1 cellular context compared by ENCODE assay signal in genomic region chr4:37603070-37603468, GRCh38.
A peak's percentile ranks its signal among the peaks of the same experiment; 100 is the strongest.
TF ChIP-seq lines count a peak whose summit lies in the region.

No MANE protein-coding gene starts in this region.

TF ChIP-seq in HepG2, 621 proteins besides CTCF, POLR2A, EP300 and RAD21 (continued from another document and continues in another):
- TF ChIP-seq SNAPC4 (CRISPR knock-in tag; IDR thresholded peaks at IDR 0.05) (no peak), RBFOX2 (IDR thresholded peaks at IDR 0.05; ENCODE audit: low read depth, low read length) (no peak), GMEB1 (CRISPR knock-in tag; IDR thresholded peaks at IDR 0.05; ENCODE audit: borderline replicate concordance) (0 out of 2 replicates have a peak, but pooled peaks have one; percentile 29), ZZZ3 (CRISPR knock-in tag; IDR thresholded peaks at IDR 0.05; ENCODE audit: borderline replicate concordance) (no peak), FOXA3 (CRISPR knock-in tag; IDR thresholded peaks at IDR 0.05) (no peak), KDM2A (CRISPR knock-in tag; IDR thresholded peaks at IDR 0.05; ENCODE audit: borderline replicate concordance, low read depth) (peak; percentile 57; the same call in 1 of the 2 replicates), RFX3 (CRISPR knock-in tag; IDR thresholded peaks at IDR 0.05) (no peak), ARNTL (CRISPR knock-in tag; IDR thresholded peaks at IDR 0.05) (0 out of 2 replicates have a peak, but pooled peaks have one; percentile 33), ZNF552 (CRISPR knock-in tag; IDR thresholded peaks at IDR 0.05; ENCODE audit: borderline replicate concordance) (no peak), ZNF230 (CRISPR knock-in tag; IDR thresholded peaks at IDR 0.05) (no peak), MXD4 (CRISPR knock-in tag; IDR thresholded peaks at IDR 0.05) (no peak), KLF13 (CRISPR knock-in tag; IDR thresholded peaks at IDR 0.05) (no peak), IKZF5 (CRISPR knock-in tag; IDR thresholded peaks at IDR 0.05) (0 out of 2 replicates have a peak, but pooled peaks have one; percentile 51), ZNF350 (CRISPR knock-in tag; IDR thresholded peaks at IDR 0.05; ENCODE audit: borderline replicate concordance, low read depth) (no peak), CHCHD3 (CRISPR knock-in tag; IDR thresholded peaks at IDR 0.05) (no peak), HHEX (CRISPR knock-in tag; IDR thresholded peaks at IDR 0.05) (no peak), ZBTB21 (CRISPR knock-in tag; IDR thresholded peaks at IDR 0.05) (no peak), ARID5B (CRISPR knock-in tag; IDR thresholded peaks at IDR 0.05) (peak; percentile 41; the same call in 1 of the 2 replicates), MIXL1 (CRISPR knock-in tag; IDR thresholded peaks at IDR 0.05) (0 out of 2 replicates have a peak, but pooled peaks have one; percentile 35), ZNF317 (CRISPR knock-in tag; IDR thresholded peaks at IDR 0.05) (no peak), ZNF264 (CRISPR knock-in tag; IDR thresholded peaks at IDR 0.05) (no peak), ZNF138 (CRISPR knock-in tag; IDR thresholded peaks at IDR 0.05; ENCODE audit: low read depth) (no peak), ETS1 (CRISPR knock-in tag; IDR thresholded peaks at IDR 0.05) (no peak), E2F1 (CRISPR knock-in tag; IDR thresholded peaks at IDR 0.05) (no peak), HOXA3 (CRISPR knock-in tag; IDR thresholded peaks at IDR 0.05) (0 out of 2 replicates have a peak, but pooled peaks have one; percentile 25), ADNP (CRISPR knock-in tag; IDR thresholded peaks at IDR 0.05) (no peak), RORA (CRISPR knock-in tag; IDR thresholded peaks at IDR 0.05) (no peak), BORCS8-MEF2B (CRISPR knock-in tag; IDR thresholded peaks at IDR 0.05) (0 out of 2 replicates have a peak, but pooled peaks have one; percentile 44), ZNF331 (CRISPR knock-in tag; IDR thresholded peaks at IDR 0.05) (peak; percentile 42; the same call in 1 of the 2 replicates), ZNF274 (CRISPR knock-in tag; IDR thresholded peaks at IDR 0.05) (no peak), ZBTB2 (CRISPR knock-in tag; IDR thresholded peaks at IDR 0.05; ENCODE audit: low read depth) (no peak), HNF4A (CRISPR knock-in tag; IDR thresholded peaks at IDR 0.05) (no peak), ZFP82 (CRISPR knock-in tag; IDR thresholded peaks at IDR 0.05; ENCODE audit: borderline replicate concordance) (no peak), DDIT3 (CRISPR knock-in tag; IDR thresholded peaks at IDR 0.05) (no peak), KAT8 (CRISPR knock-in tag; IDR thresholded peaks at IDR 0.05) (0 out of 2 replicates have a peak, but pooled peaks have one; percentile 28), DRAP1 (CRISPR knock-in tag; IDR thresholded peaks at IDR 0.05) (no peak), KDM3A (CRISPR knock-in tag; IDR thresholded peaks at IDR 0.05; ENCODE audit: low read depth) (0 out of 2 replicates have a peak, but pooled peaks have one; percentile 37), HOXA5 (CRISPR knock-in tag; IDR thresholded peaks at IDR 0.05) (no peak; the same call in 1 of the 2 replicates), POGZ (CRISPR knock-in tag; IDR thresholded peaks at IDR 0.05) (0 out of 2 replicates have a peak, but pooled peaks have one; percentile 23), ZKSCAN5 (CRISPR knock-in tag; IDR thresholded peaks at IDR 0.05) (no peak), ZMYM3 (CRISPR knock-in tag; IDR thresholded peaks at IDR 0.05) (no peak), FLYWCH1 (CRISPR knock-in tag; IDR thresholded peaks at IDR 0.05) (no peak), THAP8 (CRISPR knock-in tag; IDR thresholded peaks at IDR 0.05; ENCODE audit: borderline replicate concordance) (no peak), RXRB (CRISPR knock-in tag; IDR thresholded peaks at IDR 0.05; ENCODE audit: borderline replicate concordance) (peak; percentile 25; the same call in 1 of the 2 replicates), CBFB (CRISPR knock-in tag; IDR thresholded peaks at IDR 0.05) (0 out of 2 replicates have a peak, but pooled peaks have one; percentile 36), ZNF556 (CRISPR knock-in tag; IDR thresholded peaks at IDR 0.05; ENCODE audit: borderline replicate concordance) (peak; percentile 55; the same call in 1 of the 2 replicates), HNRNPK (IDR thresholded peaks at IDR 0.05; ENCODE audit: low read depth, low read length, poor library complexity, severe bottlenecking) (no peak), CHD2 (IDR thresholded peaks at IDR 0.05; ENCODE audit: low read depth, low read length) (no peak), MAF1 (CRISPR knock-in tag; IDR thresholded peaks at IDR 0.05; ENCODE audit: borderline replicate concordance) (no peak), TSC22D2 (CRISPR knock-in tag; IDR thresholded peaks at IDR 0.05; ENCODE audit: borderline replicate concordance) (0 out of 2 replicates have a peak, but pooled peaks have one; percentile 43), SOX6 (IDR thresholded peaks at IDR 0.05) (no peak), SOX6 (CRISPR knock-in tag; IDR thresholded peaks at IDR 0.05) (peak; percentile 44; the same call in 1 of the 2 replicates), SALL1 (CRISPR knock-in tag; IDR thresholded peaks at IDR 0.05) (peak; percentile 62; the same call in 1 of the 2 replicates), ZNF598 (CRISPR knock-in tag; IDR thresholded peaks at IDR 0.05; ENCODE audit: borderline replicate concordance) (0 out of 2 replicates have a peak, but pooled peaks have one; percentile 35)
